21 cellular contexts compared by ENCODE assay signal in the genomic region with DNA sequence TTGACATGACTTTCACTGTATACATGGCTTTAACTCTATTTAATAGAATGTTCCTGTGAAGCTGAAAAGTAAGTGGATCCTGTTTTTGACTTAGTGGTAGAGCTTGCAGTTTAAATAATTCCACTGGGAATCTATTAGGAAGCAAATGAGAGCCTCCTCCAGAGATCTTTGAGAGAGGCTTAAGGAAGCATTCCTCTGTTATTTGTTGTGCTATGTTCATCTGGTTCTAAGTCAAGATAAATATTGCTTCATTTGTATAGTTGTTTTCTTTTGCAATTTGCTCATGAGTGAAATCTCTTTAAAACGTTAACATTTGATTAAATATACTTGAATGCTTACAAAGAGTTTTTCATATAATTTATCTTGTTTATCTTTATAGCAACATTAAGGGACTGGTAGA.
DNase-seq lines count a peak whose midpoint lies in the region; ATAC-seq and TF ChIP-seq lines count a peak whose summit lies in the region.
"Had no signal": no experiment of that assay in that cellular context is flagged by ENCODE, and none has a peak within 500 bp of the region (broad histone marks: within the 10 kb centered on the region; RNA-seq: fewer than 3 reads in every experiment).

No MANE protein-coding gene starts in this region.

- ATAC-seq in left ventricle myocardium superior (peak; percentile 61), left lobe of liver (peak; percentile 62)
- ATAC-seq in activated CD8-positive, alpha-beta T cell treated with anti-CD3 and anti-CD28 coated beads for 36 hours, result no peak
- ATAC-seq: activated T-cell treated with anti-CD3 and anti-CD28 coated beads, Interleukin-2, amount 50 U/mL, for 4 hours had no signal

- no peaks in the 10 kb centered on the region for H3K27me3 Mint-ChIP-seq in activated CD8-positive, alpha-beta T cell treated with anti-CD3 and anti-CD28 coated beads for 36 hours
- H3K27me3 Mint-ChIP-seq: type B pancreatic cell had no signal

- no peaks in the 10 kb centered on the region for H3K36me3 Mint-ChIP-seq in activated CD8-positive, alpha-beta T cell treated with anti-CD3 and anti-CD28 coated beads for 36 hours (ENCODE audit: low read depth)

- H3K27ac Mint-ChIP-seq in activated CD8-positive, alpha-beta T cell treated with anti-CD3 and anti-CD28 coated beads for 36 hours, result no peak overlapping the region
- H3K27ac Mint-ChIP-seq: type B pancreatic cell had no signal

- H3K9me3 Mint-ChIP-seq in activated CD8-positive, alpha-beta T cell treated with anti-CD3 and anti-CD28 coated beads for 36 hours, result no peaks in the 10 kb centered on the region
- H3K9me3 Mint-ChIP-seq: activated T-cell treated with anti-CD3 and anti-CD28 coated beads, Interleukin-2, amount 50 U/mL, for 4 hours; type B pancreatic cell had no signal

- CTCF ChIA-PET in activated CD8-positive, alpha-beta T cell treated with anti-CD3 and anti-CD28 coated beads for 36 hours (lab: Charles Lee), result no interaction called here

- no peak for TF ChIP-seq CTCF in choroid plexus epithelial cell (conservative IDR thresholded peaks at IDR 0.05; ENCODE audit: low read depth, low read length)
- no peak for TF ChIP-seq CTCF in activated CD8-positive, alpha-beta T cell treated with anti-CD3 and anti-CD28 coated beads for 36 hours (IDR thresholded peaks at IDR 0.05)

- DNase-seq in left ventricle myocardium superior (no peak), cardiac septum (ENCODE audit: low spot score) (no peak), choroid plexus epithelial cell (ENCODE audit: low read depth) (peak; percentile 20), left lobe of liver (ENCODE audit: low spot score) (no peak), T1000 (lab: John Stamatoyannopoulos, UW) (no peak), NCI-H2029 (lab: John Stamatoyannopoulos, UW) (no peak), HUDEP-2 (lab: John Stamatoyannopoulos, UW; ENCODE audit: unreplicated experiment in 76 of 76) (no peak)
- no peak for DNase-seq in activated CD8-positive, alpha-beta T cell treated with anti-CD3 and anti-CD28 coated beads for 36 hours
- DNase-seq: ACHN; activated naive CD4-positive, alpha-beta T cell treated with anti-CD3 and anti-CD28 coated beads, Interleukin-2, amount 50 U/mL, for 16 hours; activated T-cell treated with anti-CD3 and anti-CD28 coated beads, Interleukin-2, amount 50 U/mL, for 4 hours; aorta; Calu3; effector CD8-positive, alpha-beta T cell; esophagus squamous epithelium; Kasumi-1; NCI-H1048; NCI-H1930; occipital lobe; SW 1271 had no signal

- H3K4me3 ChIP-seq in choroid plexus epithelial cell (ENCODE audit: low read depth, low read length), result no peak overlapping the region
- H3K4me3 ChIP-seq: esophagus squamous epithelium had no signal

- no peaks in the 10 kb centered on the region for H3K4me1 Mint-ChIP-seq in activated CD8-positive, alpha-beta T cell treated with anti-CD3 and anti-CD28 coated beads for 36 hours (ENCODE audit: low read depth)

- H3K4me3 Mint-ChIP-seq in activated CD8-positive, alpha-beta T cell treated with anti-CD3 and anti-CD28 coated beads for 36 hours, result no peak overlapping the region
- H3K4me3 Mint-ChIP-seq: activated T-cell treated with anti-CD3 and anti-CD28 coated beads, Interleukin-2, amount 50 U/mL, for 4 hours; type B pancreatic cell had no signal

- intact Hi-C loops in left ventricle myocardium superior (cut with micrococcal nuclease) (no loop called here), cardiac septum (cut with DNase I) (no loop called here)
- intact Hi-C loops in activated CD8-positive, alpha-beta T cell treated with anti-CD3 and anti-CD28 coated beads for 36 hours (cut with micrococcal nuclease), result no loop called here

- POLR2A ChIA-PET in activated CD8-positive, alpha-beta T cell treated with anti-CD3 and anti-CD28 coated beads for 36 hours (lab: Charles Lee), result no interaction called here
